Comparison of ENCODE assay signal across 8 cellular contexts in the genomic region with DNA sequence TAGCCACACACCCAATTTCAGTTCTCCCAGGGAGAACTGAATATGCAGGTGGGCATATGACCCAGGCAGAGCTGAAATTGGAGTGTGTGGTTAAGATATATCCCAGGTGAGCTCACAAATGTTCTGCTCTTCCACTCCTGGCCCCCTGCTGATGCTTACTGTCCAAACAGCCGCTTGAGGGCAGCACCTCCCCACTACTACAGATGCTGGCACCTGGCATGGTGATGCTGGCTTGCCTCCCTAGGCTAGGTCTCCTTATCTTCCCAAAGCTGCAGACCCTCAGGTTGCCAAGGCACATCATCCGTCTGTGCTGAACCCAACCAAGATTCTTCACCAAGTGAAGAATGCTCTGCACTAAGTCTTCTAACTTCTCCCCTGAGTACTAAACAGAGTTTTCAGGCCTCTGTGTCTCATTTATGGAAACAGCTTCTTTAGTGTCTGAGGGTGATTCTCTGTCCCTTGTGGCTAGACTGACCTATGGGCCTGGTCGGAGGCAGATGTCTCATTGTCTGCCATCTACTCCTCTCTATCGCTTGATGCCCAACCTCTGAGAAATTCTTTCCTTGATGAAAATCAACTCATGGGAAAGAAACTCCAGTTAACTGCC. TPM values are rescaled to one million over a fixed set of nuclear protein-coding genes. Genes with fewer than 3 reads are reported as not detected.
A peak's percentile ranks its signal among the peaks of the same experiment; 100 is the strongest.
DNase-seq lines count a peak whose midpoint lies in the region; ATAC-seq, FAIRE-seq and TF ChIP-seq lines count a peak whose summit lies in the region.

No MANE protein-coding gene starts in this region.

- H3K27me3 Mint-ChIP-seq in activated T-cell treated with anti-CD3 and anti-CD28 coated beads, Interleukin-2, amount 50 U/mL, for 24 hours = no peaks in the 10 kb centered on the region
- H3K27me3 Mint-ChIP-seq in nephron (ENCODE audit: low read depth) = peaks cover 18% of the 10 kb centered on the region

- FAIRE-seq in GM19239 (lab: Jason Lieb, UNC) = peak; percentile 99

- no peak overlapping the region for H3K4me3 Mint-ChIP-seq in activated T-cell treated with anti-CD3 and anti-CD28 coated beads, Interleukin-2, amount 50 U/mL, for 24 hours
- no peak overlapping the region for H3K4me3 Mint-ChIP-seq in nephron

- H3K79me2 ChIP-seq in Karpas-422 (ENCODE audit: low read length) (no peaks in the 10 kb centered on the region), PC-9 (ENCODE audit: low read depth) (no peaks in the 10 kb centered on the region), fibroblast of lung (ENCODE audit: control insufficient read depth, insufficient read depth, low read length) (no peaks in the 10 kb centered on the region)

- TF ChIP-seq CTCF in AG09309 (IDR thresholded peaks at IDR 0.05; ENCODE audit: control insufficient read depth, insufficient read depth, low read depth, low read length, missing control alignments) = peak; percentile 84
- peak; percentile 95 for TF ChIP-seq CTCF in PC-9 (conservative IDR thresholded peaks at IDR 0.05)
- TF ChIP-seq CTCF in fibroblast of lung (conservative IDR thresholded peaks at IDR 0.05 in 1 of 2, IDR thresholded peaks at IDR 0.05 in 1 of 2; ENCODE audit: low read depth in 1 of 2, low read length in 2 of 2) = peak; percentile 81 to 88
- TF ChIP-seq CTCF in nephron (IDR thresholded peaks at IDR 0.05; ENCODE audit: unreplicated experiment in 3 of 3) = peak; percentile 83 to 89 (median 87)

- H3K9ac ChIP-seq in Karpas-422 (ENCODE audit: low read length) = no peak overlapping the region
- H3K9ac ChIP-seq in fibroblast of lung (ENCODE audit: insufficient read depth, low read length) = no peak overlapping the region

- H3K4me1 Mint-ChIP-seq in activated T-cell treated with anti-CD3 and anti-CD28 coated beads, Interleukin-2, amount 50 U/mL, for 24 hours (ENCODE audit: low read depth) = peaks cover 5% of the 10 kb centered on the region
- H3K4me1 Mint-ChIP-seq in nephron = peaks cover 1% of the 10 kb centered on the region

- H3K27ac ChIP-seq in Karpas-422 (ENCODE audit: low read length) (no peak overlapping the region), PC-9 (no peak overlapping the region), fibroblast of lung (ENCODE audit: insufficient read depth, low read length) (no peak overlapping the region)

- H3F3A ChIP-seq in PC-9 (ENCODE audit: insufficient read depth, low read depth) = no peaks in the 10 kb centered on the region

- no peaks in the 10 kb centered on the region for H3K9me3 Mint-ChIP-seq in activated T-cell treated with anti-CD3 and anti-CD28 coated beads, Interleukin-2, amount 50 U/mL, for 24 hours
- no peaks in the 10 kb centered on the region for H3K9me3 Mint-ChIP-seq in nephron

- DNase-seq in AG09309 (ENCODE audit: low read depth) (no peak), GM19239 (ENCODE audit: insufficient read length, low spot score) (peak; percentile 53), Karpas-422 (peak; percentile 84), PC-9 (peak; percentile 47 to 71), fibroblast of lung (ENCODE audit: low read depth in 2 of 2) (peak; percentile 60 to 69)
- peak; percentile 81 for DNase-seq in activated T-cell treated with anti-CD3 and anti-CD28 coated beads, Interleukin-2, amount 50 U/mL, for 24 hours
- peak; percentile 77 for DNase-seq in stimulated activated naive CD8-positive, alpha-beta T cell treated with anti-CD3 and anti-CD28 coated beads, Interleukin-15, Interleukin-2, amounts not matched to agents 100 U/mL and 50 U/mL, for 24 hours

- no peaks in the 10 kb centered on the region for H3K9me2 ChIP-seq in Karpas-422 (replicated peaks; ENCODE audit: insufficient read depth, low read length)
- H3K9me2 ChIP-seq in PC-9 (ENCODE audit: insufficient read depth) = no peaks in the 10 kb centered on the region

- H3K36me3 ChIP-seq in Karpas-422 (ENCODE audit: insufficient read depth, low read length) (no peaks in the 10 kb centered on the region), PC-9 (ENCODE audit: low read depth) (no peaks in the 10 kb centered on the region), fibroblast of lung (ENCODE audit: control insufficient read depth, insufficient read depth, low read length) (no peaks in the 10 kb centered on the region)

- no peaks in the 10 kb centered on the region for H3K36me3 Mint-ChIP-seq in activated T-cell treated with anti-CD3 and anti-CD28 coated beads, Interleukin-2, amount 50 U/mL, for 24 hours (ENCODE audit: low read depth)
- H3K36me3 Mint-ChIP-seq in nephron (ENCODE audit: low read depth) = no peaks in the 10 kb centered on the region

- H3K4me1 ChIP-seq in Karpas-422 (ENCODE audit: low read length) = no peaks in the 10 kb centered on the region
- H3K4me1 ChIP-seq in PC-9 (replicated peaks; ENCODE audit: insufficient read depth) = 0 out of 2 replicates have a peak, but pooled peaks cover 5% of the 10 kb centered on the region
- H3K4me1 ChIP-seq in fibroblast of lung (ENCODE audit: control insufficient read depth, extremely low read depth, insufficient read depth, low read length) = no peaks in the 10 kb centered on the region

- H3K4me2 ChIP-seq in Karpas-422 (ENCODE audit: low read depth, low read length, poor library complexity, severe bottlenecking) = no peak overlapping the region
- H3K4me2 ChIP-seq in PC-9 = no peak overlapping the region
- no peak overlapping the region for H3K4me2 ChIP-seq in fibroblast of lung (ENCODE audit: extremely low read depth, insufficient read depth, low read length)

- CTCF ChIA-PET in PC-9 (lab: Charles Lee) = interaction anchor here (0.6 to 1.8 kb wide), 16 partner anchors 25 to 942 kb away, joined by 3 to 28 read pairs (median 4); a partner anchor contains a TSS

- H2AFZ ChIP-seq in Karpas-422 (ENCODE audit: low read length) = no peak overlapping the region
- H2AFZ ChIP-seq in PC-9 = no peak overlapping the region
- H2AFZ ChIP-seq in fibroblast of lung (ENCODE audit: low read length) = no peak overlapping the region

- H3K4me3 ChIP-seq in AG09309 (ENCODE audit: control insufficient read depth, low read depth, low read length) = no peak overlapping the region
- no peak overlapping the region for H3K4me3 ChIP-seq in Karpas-422 (ENCODE audit: low read length)
- no peak overlapping the region for H3K4me3 ChIP-seq in PC-9
- H3K4me3 ChIP-seq in fibroblast of lung (replicated peaks in 1 of 4; ENCODE audit: control extremely low read depth in 1 of 4, insufficient read depth in 1 of 4, low read depth in 3 of 4, low read length in 4 of 4) = no peak overlapping the region

- H3K27me3 ChIP-seq in Karpas-422 (ENCODE audit: low read length) (no peaks in the 10 kb centered on the region), PC-9 (ENCODE audit: insufficient read depth, low read depth) (no peaks in the 10 kb centered on the region), fibroblast of lung (ENCODE audit: control insufficient read depth, insufficient read depth, low read length) (no peaks in the 10 kb centered on the region)

- H3K9me3 ChIP-seq in Karpas-422 (ENCODE audit: low read length) (no peaks in the 10 kb centered on the region), PC-9 (ENCODE audit: insufficient read depth, low read depth) (no peaks in the 10 kb centered on the region), fibroblast of lung (ENCODE audit: control insufficient read depth, insufficient read depth, low read depth, low read length) (no peaks in the 10 kb centered on the region)

- BruUV-seq in PC-9 (replicated peaks; lab: Mats Ljungman, UMichigan) = no TSS peak

- H3K27ac Mint-ChIP-seq in activated T-cell treated with anti-CD3 and anti-CD28 coated beads, Interleukin-2, amount 50 U/mL, for 24 hours = no peak overlapping the region
- H3K27ac Mint-ChIP-seq in nephron = no peak overlapping the region

- intact Hi-C loops in PC-9 (cut with micrococcal nuclease; ENCODE audit: unreplicated experiment) = loop anchor here (1.0 to 5.0 kb wide), 7 partner anchors 105 to 943 kb away; no protein-coding TSS in a partner anchor

- ATAC-seq in stimulated activated naive CD8-positive, alpha-beta T cell treated with anti-CD3 and anti-CD28 coated beads, Interleukin-15, Interleukin-2, amounts not matched to agents 100 U/mL and 50 U/mL, for 24 hours = peak; percentile 87

- POLR2A ChIA-PET in PC-9 (lab: Charles Lee; ENCODE audit: unreplicated experiment) = interaction anchor here (0.6 to 0.7 kb wide), 2 partner anchors 235 to 530 kb away, joined by 3 to 8 read pairs; no protein-coding TSS in a partner anchor

- H4K20me1 ChIP-seq in Karpas-422 (ENCODE audit: insufficient read depth, low read depth, low read length) (0 out of 2 replicates have a peak, but pooled peaks cover 3% of the 10 kb centered on the region), PC-9 (ENCODE audit: insufficient read depth) (no peaks in the 10 kb centered on the region), fibroblast of lung (ENCODE audit: control insufficient read depth, extremely low read depth, insufficient read depth, low read length) (no peaks in the 10 kb centered on the region)

RNA-seq across cellular contexts. Expression of a gene that starts 27.2 kb away (rescaled TPM):
- not detected in 2 replicates for total RNA-seq in Karpas-422 (2014; rRNA removed; shearing (Covaris generic); ENCODE audit: low replicate concordance)
- total RNA-seq in PC-9 (2021) (not detected in 2 replicates), fibroblast of lung (not detected in 2 replicates)
- not detected in 2 replicates for polyA plus RNA-seq in fibroblast of lung
- polyA plus RNA-seq in fibroblast of lung (2012) = not detected in 2 replicates
- 0.90 TPM in 1 of 2 replicates, not detected in the other for polyA minus RNA-seq in fibroblast of lung (ENCODE audit: low replicate concordance)

RNA-seq across cellular contexts. Expression of a gene that starts 59.8 kb away (rescaled TPM):
- total RNA-seq in Karpas-422 (2014; rRNA removed; shearing (Covaris generic); ENCODE audit: low replicate concordance) = not detected in 2 replicates
- total RNA-seq in PC-9 (2021) (not detected in 2 replicates), fibroblast of lung (not detected in 2 replicates)
- not detected in 2 replicates for polyA plus RNA-seq in fibroblast of lung
- not detected in 2 replicates for polyA plus RNA-seq in fibroblast of lung (2012)
- not detected in 2 replicates for polyA minus RNA-seq in fibroblast of lung (ENCODE audit: low replicate concordance)
